Comparison of ENCODE assay signal across 1 cellular context in genomic region chr12:13666806-13667205, GRCh38.
TF ChIP-seq lines count a peak whose summit lies in the region.

No MANE protein-coding gene starts in this region.

TF ChIP-seq in GM12878, 131 proteins besides CTCF, POLR2A, EP300 and RAD21 (continued from another document):
- no peak for TF ChIP-seq ESRRA (IDR thresholded peaks at IDR 0.05; ENCODE audit: low read length)
- TF ChIP-seq PAX8 (IDR thresholded peaks at IDR 0.05) = no peak
- TF ChIP-seq SKIL (IDR thresholded peaks at IDR 0.05; ENCODE audit: low read depth, poor library complexity, severe bottlenecking) = no peak
- TF ChIP-seq BHLHE40 (IDR thresholded peaks at IDR 0.05; ENCODE audit: borderline replicate concordance in 1 of 2, low read depth in 2 of 2, low read length in 1 of 2) = no peak
- TF ChIP-seq HDAC6 (IDR thresholded peaks at IDR 0.05; ENCODE audit: unreplicated experiment) = no peak
- no peak for TF ChIP-seq MEF2B (IDR thresholded peaks at IDR 0.05; ENCODE audit: partially characterized antibody, poor library complexity, severe bottlenecking)
- TF ChIP-seq FOXM1 (IDR thresholded peaks at IDR 0.05; ENCODE audit: low read depth, low read length) = no peak
- TF ChIP-seq CEBPB (IDR thresholded peaks at IDR 0.05; ENCODE audit: borderline replicate concordance in 1 of 2, low read depth in 2 of 2, low read length in 2 of 2) = no peak
- no peak for TF ChIP-seq ZNF274 (IDR thresholded peaks at IDR 0.05; ENCODE audit: insufficient read depth, insufficient read length)
